ENCODE assay signal across 13 cellular contexts in genomic region chr5:17426104-17426739, GRCh38.
DNase-seq lines count a peak whose midpoint lies in the region; ATAC-seq and TF ChIP-seq lines count a peak whose summit lies in the region.
"Had no signal": no experiment of that assay in that cellular context is flagged by ENCODE, and none has a peak within 500 bp of the region (broad histone marks: within the 10 kb centered on the region; RNA-seq: fewer than 3 reads in every experiment).

No MANE protein-coding gene starts in this region.

- DNase-seq in GM20000 (ENCODE audit: low spot score) (peak; percentile 34), NCI-H2081 treated with DMSO at 0.1 percent for 48 hours (lab: John Stamatoyannopoulos, UW) (peak; percentile 59), occipital lobe (lab: John Stamatoyannopoulos, UW) (no peak), NCI-H2196 (lab: John Stamatoyannopoulos, UW; ENCODE audit: unreplicated experiment) (no peak)
- no peak for DNase-seq in activated CD4-positive, alpha-beta T cell treated with anti-CD3 and anti-CD28 coated beads, Interleukin-2, amount 10 ng/mL, durations not matched to agents 7 days and 5 days
- no peak for DNase-seq in stimulated activated CD4-positive, alpha-beta T cell treated with anti-CD3 and anti-CD28 coated beads, Interleukin-12 subunit alpha, Interleukin-12 subunit beta, amount 100 ng/mL, for 4 hours
- DNase-seq: activated CD8-positive, alpha-beta memory T cell treated with anti-CD3 and anti-CD28 coated beads for 24 hours; amniotic stem cell; CD4-positive, CD25-positive, alpha-beta regulatory T cell; NCI-H226 had no signal

- CTCF ChIA-PET in activated CD4-positive, alpha-beta T cell treated with anti-CD3 and anti-CD28 coated beads, Interleukin-2, amount 10 ng/mL, durations not matched to agents 7 days and 5 days (lab: Charles Lee) = interaction anchor here (0.6 kb wide), 1 partner anchor 616 kb away, joined by 3 read pairs; no protein-coding TSS in a partner anchor

- no peaks in the 10 kb centered on the region for H3K9me3 Mint-ChIP-seq in activated CD4-positive, alpha-beta T cell treated with anti-CD3 and anti-CD28 coated beads, Interleukin-2, amount 10 ng/mL, durations not matched to agents 7 days and 5 days
- H3K9me3 Mint-ChIP-seq: stimulated activated memory B cell treated with anti-CD40 and anti-IgM and Interleukin-4, amounts not matched to agents 10 μg/mL and 1 μg/mL and 100 μg/mL, for 72 hours had no signal

- H3K4me3 Mint-ChIP-seq in activated CD4-positive, alpha-beta T cell treated with anti-CD3 and anti-CD28 coated beads, Interleukin-2, amount 10 ng/mL, durations not matched to agents 7 days and 5 days = no peak overlapping the region
- H3K4me3 Mint-ChIP-seq: CD4-positive, CD25-positive, alpha-beta regulatory T cell; stimulated activated memory B cell treated with anti-CD40 and anti-IgM and Interleukin-4, amounts not matched to agents 10 μg/mL and 1 μg/mL and 100 μg/mL, for 72 hours had no signal

- TF ChIP-seq POLR2A in GM18505 (IDR thresholded peaks at IDR 0.05; ENCODE audit: borderline replicate concordance, extremely low read depth, insufficient read depth, insufficient read length) = no peak

- H3K27me3 Mint-ChIP-seq in activated CD4-positive, alpha-beta T cell treated with anti-CD3 and anti-CD28 coated beads, Interleukin-2, amount 10 ng/mL, durations not matched to agents 7 days and 5 days = no peaks in the 10 kb centered on the region
- H3K27me3 Mint-ChIP-seq: stimulated activated memory B cell treated with anti-CD40 and anti-IgM and Interleukin-4, amounts not matched to agents 10 μg/mL and 1 μg/mL and 100 μg/mL, for 72 hours had no signal

- H3K36me3 Mint-ChIP-seq in activated CD4-positive, alpha-beta T cell treated with anti-CD3 and anti-CD28 coated beads, Interleukin-2, amount 10 ng/mL, durations not matched to agents 7 days and 5 days (ENCODE audit: low read depth) = no peaks in the 10 kb centered on the region
- H3K36me3 Mint-ChIP-seq: CD4-positive, CD25-positive, alpha-beta regulatory T cell; stimulated activated memory B cell treated with anti-CD40 and anti-IgM and Interleukin-4, amounts not matched to agents 10 μg/mL and 1 μg/mL and 100 μg/mL, for 72 hours had no signal

- no peak overlapping the region for H3K27ac Mint-ChIP-seq in activated CD4-positive, alpha-beta T cell treated with anti-CD3 and anti-CD28 coated beads, Interleukin-2, amount 10 ng/mL, durations not matched to agents 7 days and 5 days
- H3K27ac Mint-ChIP-seq: CD4-positive, CD25-positive, alpha-beta regulatory T cell; stimulated activated memory B cell treated with anti-CD40 and anti-IgM and Interleukin-4, amounts not matched to agents 10 μg/mL and 1 μg/mL and 100 μg/mL, for 72 hours had no signal

- TF ChIP-seq CTCF in GM20000 (IDR thresholded peaks at IDR 0.05; ENCODE audit: extremely low read depth, missing control alignments) = no peak

- ATAC-seq in GM18505 (IDR thresholded peaks at IDR 0.05; ENCODE audit: unreplicated experiment) (peak; percentile 83), HG03039 (IDR thresholded peaks at IDR 0.05; ENCODE audit: unreplicated experiment) (peak; percentile 86)
- ATAC-seq: stimulated activated memory B cell treated with anti-CD40 and anti-IgM and Interleukin-4, amounts not matched to agents 10 μg/mL and 1 μg/mL and 100 μg/mL, for 72 hours had no signal

- POLR2A ChIA-PET in activated CD4-positive, alpha-beta T cell treated with anti-CD3 and anti-CD28 coated beads, Interleukin-2, amount 10 ng/mL, durations not matched to agents 7 days and 5 days (lab: Charles Lee) = no interaction called here

- no peaks in the 10 kb centered on the region for H3K4me1 Mint-ChIP-seq in activated CD4-positive, alpha-beta T cell treated with anti-CD3 and anti-CD28 coated beads, Interleukin-2, amount 10 ng/mL, durations not matched to agents 7 days and 5 days
- H3K4me1 Mint-ChIP-seq: CD4-positive, CD25-positive, alpha-beta regulatory T cell had no signal

Comparison
In these comparisons a context has a peak if more than half of its experiments do, and no peak if none do; other contexts are left out.
1. DNase-seq: peak in GM20000 (single experiment) and NCI-H2081 treated with DMSO at 0.1 percent for 48 hours (single experiment); none in activated CD4-positive, alpha-beta T cell treated with anti-CD3 and anti-CD28 coated beads, Interleukin-2, amount 10 ng/mL, durations not matched to agents 7 days and 5 days (single experiment), occipital lobe (single experiment), NCI-H2196 (single experiment) and stimulated activated CD4-positive, alpha-beta T cell treated with anti-CD3 and anti-CD28 coated beads, Interleukin-12 subunit alpha, Interleukin-12 subunit beta, amount 100 ng/mL, for 4 hours (single experiment).